Comparison of ENCODE assay signal across 15 cellular contexts in genomic region chr1:211753649-211754251, GRCh38.
"Had no signal": no experiment of that assay in that cellular context is flagged by ENCODE, and none has a peak within 500 bp of the region (broad histone marks: within the 10 kb centered on the region; RNA-seq: fewer than 3 reads in every experiment).

No MANE protein-coding gene starts in this region.

- H3K9me3 ChIP-seq: gastrocnemius medialis, thyroid gland, uterus had no signal

- FAIRE-seq: endothelial cell of umbilical vein had no signal

- H3K27me3 ChIP-seq: ascending aorta, gastrocnemius medialis, heart right ventricle, stomach, thyroid gland, uterus had no signal

- DNase-seq: activated CD4-positive, alpha-beta T cell treated with anti-CD3 and anti-CD28 coated beads for 36 hours; activated CD8-positive, alpha-beta memory T cell treated with anti-CD3 and anti-CD28 coated beads, Interleukin-2, amount 50 U/mL, for 48 hours; activated CD8-positive, alpha-beta T cell treated with anti-CD3 and anti-CD28 coated beads for 36 hours; activated naive CD4-positive, alpha-beta T cell; gastrocnemius medialis; heart right ventricle; left ventricle myocardium superior; mesenchymal stem cell; stimulated activated CD4-positive, alpha-beta T cell treated with anti-CD3 and anti-CD28 coated beads, Interleukin-4, amount 100 ng/mL, for 1 hour; stomach; T1000; thyroid gland; uterus had no signal

- H3K36me3 ChIP-seq: uterus had no signal

- H3K4me3 ChIP-seq: ascending aorta, gastrocnemius medialis, heart right ventricle, stomach, thyroid gland, uterus had no signal

- H3K27ac ChIP-seq: ascending aorta, gastrocnemius medialis, heart right ventricle, stomach, thyroid gland, uterus had no signal

- H3K4me1 ChIP-seq: ascending aorta, gastrocnemius medialis, stomach, uterus had no signal

- ATAC-seq: activated CD4-positive, alpha-beta T cell treated with anti-CD3 and anti-CD28 coated beads for 36 hours; activated CD8-positive, alpha-beta T cell treated with anti-CD3 and anti-CD28 coated beads for 36 hours; gastrocnemius medialis; heart right ventricle; left ventricle myocardium superior had no signal
